14 cellular contexts compared by ENCODE assay signal in genomic region chr2:37581433-37581832, GRCh38.
DNase-seq lines count a peak whose midpoint lies in the region; ATAC-seq and TF ChIP-seq lines count a peak whose summit lies in the region.
"Had no signal": no experiment of that assay in that cellular context is flagged by ENCODE, and none has a peak within 500 bp of the region (broad histone marks: within the 10 kb centered on the region; RNA-seq: fewer than 3 reads in every experiment).

No MANE protein-coding gene starts in this region.

- no peak for ATAC-seq in SK-N-SH treated with all-trans-retinoic acid at 6 μM for 48 hours
- ATAC-seq in activated T-helper 17 cell treated with anti-CD3 and anti-CD28 coated beads, Interleukin-2, amount 50 U/mL, for 72 hours (replicated peaks) = no peak
- no peak for ATAC-seq in GM18907 (IDR thresholded peaks at IDR 0.05; ENCODE audit: unreplicated experiment)
- no peak for ATAC-seq in stimulated activated naive B cell treated with anti-CD40 and anti-IgM and Interleukin-4, amounts not matched to agents 10 μg/mL and 1 μg/mL and 100 μg/mL, for 72 hours (replicated peaks)
- ATAC-seq in activated CD4-positive, CD25-positive, alpha-beta regulatory T cell treated with anti-CD3 and anti-CD28 coated beads, Interleukin-2, amount 50 U/mL, for 24 hours = no peak
- ATAC-seq: GM12878 had no signal

- no peak overlapping the region for H3K4me2 ChIP-seq in SK-N-SH

- TF ChIP-seq CTCF in SK-N-SH (IDR thresholded peaks at IDR 0.05) (no peak), endodermal cell (conservative IDR thresholded peaks at IDR 0.05) (no peak)

- CTCF ChIA-PET in SK-N-SH (lab: Yijun Ruan, JAX) = interaction anchor here (1.8 kb wide), 1 partner anchor 167 kb away, joined by 8 read pairs; no protein-coding TSS in a partner anchor

- H3K79me2 ChIP-seq in SK-N-SH (ENCODE audit: insufficient read depth) = no peaks in the 10 kb centered on the region

- H3K36me3 ChIP-seq in SK-N-SH (replicated peaks in 1 of 2; ENCODE audit: control insufficient read depth in 1 of 2, insufficient read depth in 2 of 2, low read length in 1 of 2) = no peaks in the 10 kb centered on the region
- H3K36me3 ChIP-seq in endodermal cell (ENCODE audit: control insufficient read depth, insufficient read depth, low read length) = no peaks in the 10 kb centered on the region
- H3K36me3 ChIP-seq: HAP-1 had no signal

- no peak overlapping the region for H3K4me3 ChIP-seq in SK-N-SH (ENCODE audit: low read depth in 2 of 2, low read length in 1 of 2)
- no peak overlapping the region for H3K4me3 ChIP-seq in endodermal cell (ENCODE audit: low read length)
- H3K4me3 ChIP-seq: GM12878, HAP-1 had no signal

- H2AFZ ChIP-seq in SK-N-SH (ENCODE audit: low read depth) = no peak overlapping the region

- no peaks in the 10 kb centered on the region for H3K9me3 ChIP-seq in SK-N-SH
- H3K9me3 ChIP-seq in endodermal cell (ENCODE audit: control insufficient read depth, low read length) = peaks cover 20% of the 10 kb centered on the region
- H3K9me3 ChIP-seq: HAP-1 had no signal

- H3K4me1 Mint-ChIP-seq in activated T-helper 17 cell treated with anti-CD3 and anti-CD28 coated beads, Interleukin-2, amount 50 U/mL, for 72 hours = peaks cover 42% of the 10 kb centered on the region
- peaks cover 16% of the 10 kb centered on the region for H3K4me1 Mint-ChIP-seq in endodermal cell
- H3K4me1 Mint-ChIP-seq in stimulated activated naive B cell treated with anti-CD40 and anti-IgM and Interleukin-4, amounts not matched to agents 10 μg/mL and 1 μg/mL and 100 μg/mL, for 72 hours = peaks cover 11 to 19% of the 10 kb centered on the region in 2 donors

- DNase-seq in SK-N-SH (no peak), islet precursor cell (peak; percentile 52), endodermal cell (no peak)
- no peak for DNase-seq in stimulated activated naive B cell treated with anti-CD40 and anti-IgM and Interleukin-4, amounts not matched to agents 10 μg/mL and 1 μg/mL and 100 μg/mL, for 72 hours
- DNase-seq: Calu3, DMS 273 treated with DMSO at 0.1 percent for 48 hours, IMR-90 had no signal

- POLR2A ChIA-PET in SK-N-SH (lab: Yijun Ruan, JAX) = no interaction called here

- TF ChIP-seq EP300 in SK-N-SH (IDR thresholded peaks at IDR 0.05; ENCODE audit: borderline replicate concordance in 1 of 2, low read depth in 1 of 2, low read length in 1 of 2) = no peak

- no peaks in the 10 kb centered on the region for H3K9me2 ChIP-seq in SK-N-SH

- H3K27me3 Mint-ChIP-seq in activated T-helper 17 cell treated with anti-CD3 and anti-CD28 coated beads, Interleukin-2, amount 50 U/mL, for 72 hours = no peaks in the 10 kb centered on the region
- H3K27me3 Mint-ChIP-seq in endodermal cell (ENCODE audit: insufficient read depth) = no peaks in the 10 kb centered on the region
- H3K27me3 Mint-ChIP-seq in stimulated activated naive B cell treated with anti-CD40 and anti-IgM and Interleukin-4, amounts not matched to agents 10 μg/mL and 1 μg/mL and 100 μg/mL, for 72 hours = peaks cover 5 to 11% of the 10 kb centered on the region in 2 donors

- H3K27me3 ChIP-seq in SK-N-SH (ENCODE audit: insufficient read depth) (no peaks in the 10 kb centered on the region), endodermal cell (ENCODE audit: control insufficient read depth, insufficient read depth, low read length, poor library complexity, severe bottlenecking) (no peaks in the 10 kb centered on the region)

- H3K27ac ChIP-seq in SK-N-SH (ENCODE audit: low read depth in 2 of 2, low read length in 1 of 2) (peak overlapping the region in 1 of 2 experiments; percentile 11; a peak in 1 of 4 replicates), endodermal cell (ENCODE audit: low read depth, low read length) (no peak overlapping the region)
- H3K27ac ChIP-seq: 22Rv1 had no signal

- peak overlapping the region; percentile 37 for H3K4me3 Mint-ChIP-seq in activated T-helper 17 cell treated with anti-CD3 and anti-CD28 coated beads, Interleukin-2, amount 50 U/mL, for 72 hours
- no peak overlapping the region for H3K4me3 Mint-ChIP-seq in endodermal cell
- H3K4me3 Mint-ChIP-seq in stimulated activated naive B cell treated with anti-CD40 and anti-IgM and Interleukin-4, amounts not matched to agents 10 μg/mL and 1 μg/mL and 100 μg/mL, for 72 hours = no peak overlapping the region

- H3F3A ChIP-seq in SK-N-SH (replicated peaks; ENCODE audit: insufficient read depth) = peaks cover 32% of the 10 kb centered on the region

- no peaks in the 10 kb centered on the region for H3K36me3 Mint-ChIP-seq in activated T-helper 17 cell treated with anti-CD3 and anti-CD28 coated beads, Interleukin-2, amount 50 U/mL, for 72 hours (ENCODE audit: low read depth)
- H3K36me3 Mint-ChIP-seq in endodermal cell (ENCODE audit: low read depth) = peaks cover 5% of the 10 kb centered on the region
- H3K36me3 Mint-ChIP-seq in stimulated activated naive B cell treated with anti-CD40 and anti-IgM and Interleukin-4, amounts not matched to agents 10 μg/mL and 1 μg/mL and 100 μg/mL, for 72 hours = peaks cover 4% of the 10 kb centered on the region in 2 donors

- peaks cover 22 to 44% of the 10 kb centered on the region in 2 experiments for H3K4me1 ChIP-seq in SK-N-SH (ENCODE audit: control insufficient read depth in 1 of 2, insufficient read depth in 2 of 2, low read depth in 1 of 2, low read length in 1 of 2)
- peaks cover 8% of the 10 kb centered on the region for H3K4me1 ChIP-seq in endodermal cell (ENCODE audit: control insufficient read depth, insufficient read depth, low read length)

- no peaks in the 10 kb centered on the region for H4K20me1 ChIP-seq in SK-N-SH (ENCODE audit: insufficient read depth)

- no peak for TF ChIP-seq RAD21 in SK-N-SH (IDR thresholded peaks at IDR 0.05; ENCODE audit: low read length)

- H3K9ac ChIP-seq in SK-N-SH (no peak overlapping the region), endodermal cell (ENCODE audit: extremely low read depth, low read length, poor library complexity, severe bottlenecking) (no peak overlapping the region)

- peaks cover 4% of the 10 kb centered on the region for H3K9me3 Mint-ChIP-seq in activated T-helper 17 cell treated with anti-CD3 and anti-CD28 coated beads, Interleukin-2, amount 50 U/mL, for 72 hours
- H3K9me3 Mint-ChIP-seq in endodermal cell = peaks cover 16% of the 10 kb centered on the region
- peaks cover 4 to 5% of the 10 kb centered on the region in 2 donors for H3K9me3 Mint-ChIP-seq in stimulated activated naive B cell treated with anti-CD40 and anti-IgM and Interleukin-4, amounts not matched to agents 10 μg/mL and 1 μg/mL and 100 μg/mL, for 72 hours

- WGBS in SK-N-SH (ENCODE audit: low lambda C conversion rate) = 79% methylated on average over 5 of the region's 5 CpGs
- 93 to 95% methylated on average over 3 to 4 of the region's 5 CpGs for WGBS in endodermal cell (ENCODE audit: insufficient coverage in 1 of 2, insufficient read length in 1 of 2), 2 experiments

- no peak overlapping the region for H3K27ac Mint-ChIP-seq in activated T-helper 17 cell treated with anti-CD3 and anti-CD28 coated beads, Interleukin-2, amount 50 U/mL, for 72 hours
- H3K27ac Mint-ChIP-seq in endodermal cell = no peak overlapping the region
- no peak overlapping the region for H3K27ac Mint-ChIP-seq in stimulated activated naive B cell treated with anti-CD40 and anti-IgM and Interleukin-4, amounts not matched to agents 10 μg/mL and 1 μg/mL and 100 μg/mL, for 72 hours

TF ChIP-seq in SK-N-SH treated with all-trans-retinoic acid at 6 μM for 48 hours, 23 proteins besides CTCF, POLR2A, EP300 and RAD21 (continues in another document):
- 0 out of 2 replicates have a peak, but pooled peaks have one; percentile 79 for TF ChIP-seq CSDC2 (CRISPR knock-in tag; IDR thresholded peaks at IDR 0.05)
- TF ChIP-seq TCF4 (CRISPR knock-in tag; IDR thresholded peaks at IDR 0.05; ENCODE audit: borderline replicate concordance) = peak; percentile 28; the same call in 1 of the 2 replicates
- TF ChIP-seq ISL1 (CRISPR knock-in tag; IDR thresholded peaks at IDR 0.05) = peak; percentile 96
- peak; percentile 86 for TF ChIP-seq ZFP3 (CRISPR knock-in tag; IDR thresholded peaks at IDR 0.05)
- TF ChIP-seq SNAI2 (CRISPR knock-in tag; IDR thresholded peaks at IDR 0.05) = peak; percentile 81; the same call in 1 of the 2 replicates

TF ChIP-seq in SK-N-SH, 30 proteins besides CTCF, POLR2A, EP300 and RAD21 (continues in another document):
- TF ChIP-seq SIN3A (IDR thresholded peaks at IDR 0.05; ENCODE audit: borderline replicate concordance, low read depth, low read length) = no peak
- no peak for TF ChIP-seq ZBTB33 (IDR thresholded peaks at IDR 0.05; ENCODE audit: borderline replicate concordance, low read depth)
- no peak for TF ChIP-seq USF1 (IDR thresholded peaks at IDR 0.05; ENCODE audit: borderline replicate concordance, low read depth)
- TF ChIP-seq EZH2phosphoT487 (IDR thresholded peaks at IDR 0.05; ENCODE audit: borderline replicate concordance, low read depth) = no peak
- no peak for TF ChIP-seq CHD2 (IDR thresholded peaks at IDR 0.05; ENCODE audit: low read length, partially characterized antibody)
- no peak for TF ChIP-seq NFIC (IDR thresholded peaks at IDR 0.05; ENCODE audit: borderline replicate concordance)
- no peak for TF ChIP-seq FOXJ3 (CRISPR knock-in tag; IDR thresholded peaks at IDR 0.05)
- no peak for TF ChIP-seq POLR2AphosphoS5 (IDR thresholded peaks at IDR 0.05; ENCODE audit: low read depth, low read length)
- no peak for TF ChIP-seq MXI1 (IDR thresholded peaks at IDR 0.05; ENCODE audit: low read depth, low read length)
- no peak for TF ChIP-seq FOSL2 (IDR thresholded peaks at IDR 0.05; ENCODE audit: borderline replicate concordance, low read depth)
- no peak for TF ChIP-seq ELF1 (IDR thresholded peaks at IDR 0.05)
